ENCODE assay signal across 9 cellular contexts in genomic region chr16:80996688-80997138, GRCh38. TPM values are rescaled to one million over a fixed set of nuclear protein-coding genes. Genes with fewer than 3 reads are reported as not detected.
A peak's percentile ranks its signal among the peaks of the same experiment; 100 is the strongest.
DNase-seq lines count a peak whose midpoint lies in the region; ATAC-seq and TF ChIP-seq lines count a peak whose summit lies in the region.
"Had no signal": no experiment of that assay in that cellular context is flagged by ENCODE, and none has a peak within 500 bp of the region (broad histone marks: within the 10 kb centered on the region; RNA-seq: fewer than 3 reads in every experiment).

No MANE protein-coding gene starts in this region.

- no peak overlapping the region for H3K27ac ChIP-seq in HEK293 (ENCODE audit: extremely low read depth, low read depth, low read length)

- no peaks in the 10 kb centered on the region for H3K9me3 Mint-ChIP-seq in activated naive CD8-positive, alpha-beta T cell treated with anti-CD3 and anti-CD28 coated beads, Interleukin-2, amount 50 U/mL, for 24 hours
- peaks cover 14% of the 10 kb centered on the region for H3K9me3 Mint-ChIP-seq in neural crest cell

- POLR2A ChIA-PET in HEK293 (lab: Yijun Ruan, JAX), result no interaction called here

- H3K4me1 ChIP-seq in HEK293 (ENCODE audit: control insufficient read depth, insufficient read depth, low read length), result peaks cover 6% of the 10 kb centered on the region

- TF ChIP-seq CTCF in GM12865 (IDR thresholded peaks at IDR 0.05; ENCODE audit: insufficient read depth, low read depth, low read length, missing control alignments) (no peak), HEK293 (tag by site-specific recombination; IDR thresholded peaks at IDR 0.05) (no peak), neural crest cell (conservative IDR thresholded peaks at IDR 0.05) (no peak)

- peaks cover 56% of the 10 kb centered on the region for H3K4me1 Mint-ChIP-seq in activated naive CD8-positive, alpha-beta T cell treated with anti-CD3 and anti-CD28 coated beads, Interleukin-2, amount 50 U/mL, for 24 hours
- peaks cover 13% of the 10 kb centered on the region for H3K4me1 Mint-ChIP-seq in neural crest cell

- H3K36me3 ChIP-seq in HEK293 (ENCODE audit: control insufficient read depth in 2 of 2, insufficient read depth in 1 of 2, low read length in 2 of 2), result no peaks in the 10 kb centered on the region; a peak in 1 of 3 replicates

- no peaks in the 10 kb centered on the region for H3K27me3 Mint-ChIP-seq in activated naive CD8-positive, alpha-beta T cell treated with anti-CD3 and anti-CD28 coated beads, Interleukin-2, amount 50 U/mL, for 24 hours
- H3K27me3 Mint-ChIP-seq in neural crest cell (ENCODE audit: low read depth), result no peaks in the 10 kb centered on the region

- CTCF ChIA-PET in HEK293 (lab: Yijun Ruan, JAX), result interaction anchor here (0.7 to 1.4 kb wide), 3 partner anchors 9 to 39 kb away, joined by 3 read pairs; no protein-coding TSS in a partner anchor

- peaks cover 48% of the 10 kb centered on the region for H3K36me3 Mint-ChIP-seq in activated naive CD8-positive, alpha-beta T cell treated with anti-CD3 and anti-CD28 coated beads, Interleukin-2, amount 50 U/mL, for 24 hours (ENCODE audit: low read depth)
- H3K36me3 Mint-ChIP-seq in neural crest cell (ENCODE audit: low read depth), result peaks cover 13% of the 10 kb centered on the region

- ATAC-seq in activated naive CD8-positive, alpha-beta T cell treated with anti-CD3 and anti-CD28 coated beads, Interleukin-2, amount 50 U/mL, for 24 hours, result no peak

- no peak for DNase-seq in GM12865 (ENCODE audit: low read depth)
- no peak for DNase-seq in activated naive CD8-positive, alpha-beta T cell treated with anti-CD3 and anti-CD28 coated beads, Interleukin-2, amount 50 U/mL, for 24 hours
- DNase-seq in neural crest cell (ENCODE audit: low read depth, low spot score), result no peak
- DNase-seq in stimulated activated CD4-positive, alpha-beta T cell treated with anti-CD3 and anti-CD28 coated beads, Interleukin-2, amount 100 ng/mL, for 24 hours, result no peak
- no peak for DNase-seq in NCI-H446 treated with DMSO at 0.1 percent for 48 hours (lab: John Stamatoyannopoulos, UW)
- no peak for DNase-seq in NCI-H146 (lab: John Stamatoyannopoulos, UW)
- DNase-seq in cerebellar nuclear complex (lab: John Stamatoyannopoulos, UW), result no peak
- DNase-seq: stimulated activated CD4-positive, alpha-beta T cell treated with anti-CD3 and anti-CD28 coated beads, Interleukin-4, amount 100 ng/mL, for 24 hours had no signal

- H3K27ac Mint-ChIP-seq in activated naive CD8-positive, alpha-beta T cell treated with anti-CD3 and anti-CD28 coated beads, Interleukin-2, amount 50 U/mL, for 24 hours, result peak overlapping the region; percentile 84
- peak overlapping the region; percentile 12 for H3K27ac Mint-ChIP-seq in neural crest cell (ENCODE audit: unreplicated experiment)

- peak overlapping the region; percentile 69 for H3K4me3 ChIP-seq in GM12865 (ENCODE audit: low read depth, low read length)
- H3K4me3 ChIP-seq in HEK293 (ENCODE audit: low read depth, low read length), result no peak overlapping the region

- peak overlapping the region; percentile 80 for H3K4me3 Mint-ChIP-seq in activated naive CD8-positive, alpha-beta T cell treated with anti-CD3 and anti-CD28 coated beads, Interleukin-2, amount 50 U/mL, for 24 hours
- H3K4me3 Mint-ChIP-seq in neural crest cell, result no peak overlapping the region

- H3K9me3 ChIP-seq in HEK293 (ENCODE audit: control insufficient read depth, insufficient read depth, low read depth, low read length), result no peaks in the 10 kb centered on the region

TF ChIP-seq in HEK293, 187 proteins besides CTCF, POLR2A, EP300 and RAD21 (continues in another document):
- no peak for TF ChIP-seq ZNF776 (tag by site-specific recombination; IDR thresholded peaks at IDR 0.05; ENCODE audit: borderline replicate concordance)
- TF ChIP-seq GLI2 (tag by site-specific recombination; IDR thresholded peaks at IDR 0.05; ENCODE audit: borderline replicate concordance, low read depth), result no peak; the same call in 1 of the 2 replicates
- TF ChIP-seq KLF8 (tag by site-specific recombination; IDR thresholded peaks at IDR 0.05), result no peak
- no peak for TF ChIP-seq ZNF423 (tag by site-specific recombination; IDR thresholded peaks at IDR 0.05)
- TF ChIP-seq ZNF394 (tag by site-specific recombination; IDR thresholded peaks at IDR 0.05; ENCODE audit: borderline replicate concordance), result no peak
- no peak for TF ChIP-seq ZNF274 (IDR thresholded peaks at IDR 0.05; ENCODE audit: low read length)
- TF ChIP-seq ZNF274 (tag by site-specific recombination; IDR thresholded peaks at IDR 0.05; ENCODE audit: borderline replicate concordance), result no peak
- TF ChIP-seq ZNF488 (tag by site-specific recombination; IDR thresholded peaks at IDR 0.05), result no peak
- no peak for TF ChIP-seq ZNF549 (tag by site-specific recombination; IDR thresholded peaks at IDR 0.05)
- TF ChIP-seq, protein P1, sequence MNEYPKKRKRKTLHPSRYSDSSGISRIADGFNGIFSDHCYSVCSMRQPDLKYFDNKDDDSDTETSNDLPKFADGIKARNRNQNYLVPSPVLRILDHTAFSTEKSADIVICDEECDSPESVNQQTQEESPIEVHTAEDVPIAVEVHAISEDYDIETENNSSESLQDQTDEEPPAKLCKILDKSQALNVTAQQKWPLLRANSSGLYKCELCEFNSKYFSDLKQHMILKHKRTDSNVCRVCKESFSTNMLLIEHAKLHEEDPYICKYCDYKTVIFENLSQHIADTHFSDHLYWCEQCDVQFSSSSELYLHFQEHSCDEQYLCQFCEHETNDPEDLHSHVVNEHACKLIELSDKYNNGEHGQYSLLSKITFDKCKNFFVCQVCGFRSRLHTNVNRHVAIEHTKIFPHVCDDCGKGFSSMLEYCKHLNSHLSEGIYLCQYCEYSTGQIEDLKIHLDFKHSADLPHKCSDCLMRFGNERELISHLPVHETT (tag by site-specific recombination; IDR thresholded peaks at IDR 0.05), result no peak
- TF ChIP-seq ZNF354C (tag by site-specific recombination; IDR thresholded peaks at IDR 0.05; ENCODE audit: borderline replicate concordance, low read depth), result no peak
- no peak for TF ChIP-seq ZNF792 (tag by site-specific recombination; IDR thresholded peaks at IDR 0.05)
- no peak for TF ChIP-seq ZNF530 (tag by site-specific recombination; IDR thresholded peaks at IDR 0.05; ENCODE audit: low read depth)
- no peak for TF ChIP-seq ZNF426 (tag by site-specific recombination; IDR thresholded peaks at IDR 0.05)
- no peak for TF ChIP-seq ZNF16 (tag by site-specific recombination; IDR thresholded peaks at IDR 0.05; ENCODE audit: low read depth)
- TF ChIP-seq TCF7L2 (IDR thresholded peaks at IDR 0.05; ENCODE audit: borderline replicate concordance, low read depth, low read length), result peak; percentile 81; the same call in 1 of the 2 replicates
- TF ChIP-seq, protein P2, sequence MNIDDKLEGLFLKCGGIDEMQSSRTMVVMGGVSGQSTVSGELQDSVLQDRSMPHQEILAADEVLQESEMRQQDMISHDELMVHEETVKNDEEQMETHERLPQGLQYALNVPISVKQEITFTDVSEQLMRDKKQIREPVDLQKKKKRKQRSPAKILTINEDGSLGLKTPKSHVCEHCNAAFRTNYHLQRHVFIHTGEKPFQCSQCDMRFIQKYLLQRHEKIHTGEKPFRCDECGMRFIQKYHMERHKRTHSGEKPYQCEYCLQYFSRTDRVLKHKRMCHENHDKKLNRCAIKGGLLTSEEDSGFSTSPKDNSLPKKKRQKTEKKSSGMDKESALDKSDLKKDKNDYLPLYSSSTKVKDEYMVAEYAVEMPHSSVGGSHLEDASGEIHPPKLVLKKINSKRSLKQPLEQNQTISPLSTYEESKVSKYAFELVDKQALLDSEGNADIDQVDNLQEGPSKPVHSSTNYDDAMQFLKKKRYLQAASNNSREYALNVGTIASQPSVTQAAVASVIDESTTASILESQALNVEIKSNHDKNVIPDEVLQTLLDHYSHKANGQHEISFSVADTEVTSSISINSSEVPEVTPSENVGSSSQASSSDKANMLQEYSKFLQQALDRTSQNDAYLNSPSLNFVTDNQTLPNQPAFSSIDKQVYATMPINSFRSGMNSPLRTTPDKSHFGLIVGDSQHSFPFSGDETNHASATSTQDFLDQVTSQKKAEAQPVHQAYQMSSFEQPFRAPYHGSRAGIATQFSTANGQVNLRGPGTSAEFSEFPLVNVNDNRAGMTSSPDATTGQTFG (tag by site-specific recombination; IDR thresholded peaks at IDR 0.05; ENCODE audit: borderline replicate concordance), result no peak
- no peak for TF ChIP-seq ZNF280D (tag by site-specific recombination; IDR thresholded peaks at IDR 0.05)
- no peak for TF ChIP-seq ZNF433 (tag by site-specific recombination; IDR thresholded peaks at IDR 0.05; ENCODE audit: low read depth)

RNA-seq across cellular contexts. Expression of gene CMC2, which starts 10.0 kb away (rescaled TPM):
- total RNA-seq in neural crest cell, result 75.0 and 87.6 TPM in 2 replicates

RNA-seq across cellular contexts. Expression of gene CENPN, which starts 10.3 kb away (rescaled TPM):
- 66.3 TPM in 2 replicates for total RNA-seq in neural crest cell

RNA-seq across cellular contexts. Expression of gene ATMIN, which starts 38.9 kb away (rescaled TPM):
- 49.1 and 51.4 TPM in 2 replicates for total RNA-seq in neural crest cell
